Comparison of ENCODE assay signal across 19 cellular contexts in genomic region chr6:150755524-150755923, GRCh38.
DNase-seq lines count a peak whose midpoint lies in the region; ATAC-seq and TF ChIP-seq lines count a peak whose summit lies in the region.
"Had no signal": no experiment of that assay in that cellular context is flagged by ENCODE, and none has a peak within 500 bp of the region (broad histone marks: within the 10 kb centered on the region; RNA-seq: fewer than 3 reads in every experiment).

No MANE protein-coding gene starts in this region.

- 61 to 75% (median 72%) methylated on average over 10 of the region's 10 CpGs for WGBS in heart left ventricle, 4 donors
- no CpG with 5 or more reads among the region's 10 CpGs for WGBS in neuronal stem cell (ENCODE audit: extremely low coverage in 2 of 2, insufficient read length in 2 of 2, insufficient replicate concordance in 1 of 2), 2 donors
- 64 to 77% methylated on average over 10 of the region's 10 CpGs for WGBS in testis, 2 donors

- TF ChIP-seq CTCF in heart left ventricle (IDR thresholded peaks at IDR 0.05) (no peak), brain (conservative IDR thresholded peaks at IDR 0.05) (no peak), testis (IDR thresholded peaks at IDR 0.05) (no peak), PC-9 (conservative IDR thresholded peaks at IDR 0.05) (no peak)

- CTCF ChIA-PET in CD4-positive, alpha-beta memory T cell (lab: Charles Lee; ENCODE audit: partially characterized antibody), result no interaction called here
- CTCF ChIA-PET in PC-9 (lab: Charles Lee), result no interaction called here

- H2BK120ac ChIP-seq in neuronal stem cell (ENCODE audit: low read depth, low read length), result no peak overlapping the region

- no peak overlapping the region for H3K4me2 ChIP-seq in neuronal stem cell (ENCODE audit: insufficient read depth, low read length, poor library complexity, severe bottlenecking)
- no peak overlapping the region for H3K4me2 ChIP-seq in PC-9
- H3K4me2 ChIP-seq: GM23338 had no signal

- no peaks in the 10 kb centered on the region for H4K20me1 ChIP-seq in PC-9 (ENCODE audit: insufficient read depth)

- H3K79me2 ChIP-seq in PC-9 (ENCODE audit: low read depth), result no peaks in the 10 kb centered on the region

- H3K4me1 ChIP-seq in heart left ventricle (peaks cover 0 to 31% (median 4%) of the 10 kb centered on the region in 12 donors), neuronal stem cell (ENCODE audit: control insufficient read depth in 2 of 2, insufficient read depth in 1 of 2, low read depth in 1 of 2, low read length in 2 of 2) (peaks cover 24 to 32% of the 10 kb centered on the region in 2 donors), testis (peaks cover 19% of the 10 kb centered on the region), PC-9 (replicated peaks; ENCODE audit: insufficient read depth) (peaks cover 10% of the 10 kb centered on the region)
- H3K4me1 ChIP-seq in CD4-positive, alpha-beta memory T cell (ENCODE audit: insufficient read depth, low read length), result no peaks in the 10 kb centered on the region

- H3K18ac ChIP-seq in neuronal stem cell (ENCODE audit: low read length), result peak overlapping the region; percentile 82

- H2AFZ ChIP-seq in neuronal stem cell (ENCODE audit: low read length) (no peak overlapping the region), PC-9 (no peak overlapping the region)
- H2AFZ ChIP-seq: GM23338 had no signal

- H3K27me3 ChIP-seq in heart left ventricle (no peaks in the 10 kb centered on the region), neuronal stem cell (ENCODE audit: control insufficient read depth in 3 of 3, insufficient read depth in 3 of 3, low read depth in 1 of 3, low read length in 3 of 3) (no peaks in the 10 kb centered on the region), testis (no peaks in the 10 kb centered on the region), PC-9 (ENCODE audit: insufficient read depth, low read depth) (no peaks in the 10 kb centered on the region)
- no peaks in the 10 kb centered on the region for H3K27me3 ChIP-seq in CD4-positive, alpha-beta memory T cell (ENCODE audit: insufficient read depth, low read length)
- H3K27me3 ChIP-seq: Peyer's patch had no signal

- H3K36me3 ChIP-seq in heart left ventricle, result no peaks in the 10 kb centered on the region
- H3K36me3 ChIP-seq in neuronal stem cell (replicated peaks in 1 of 2; ENCODE audit: control insufficient read depth in 2 of 2, insufficient read depth in 2 of 2, low read length in 2 of 2), result peaks cover 0 to 5% of the 10 kb centered on the region in 2 donors
- no peaks in the 10 kb centered on the region for H3K36me3 ChIP-seq in testis (ENCODE audit: low read depth, missing control alignments)
- no peaks in the 10 kb centered on the region for H3K36me3 ChIP-seq in CD4-positive, alpha-beta memory T cell (ENCODE audit: insufficient read depth, low read length)
- H3K36me3 ChIP-seq in PC-9 (ENCODE audit: low read depth), result no peaks in the 10 kb centered on the region
- H3K36me3 ChIP-seq: Peyer's patch had no signal

- H2AK5ac ChIP-seq in neuronal stem cell (ENCODE audit: low read depth, low read length), result no peak overlapping the region

- H3K9me3 ChIP-seq in heart left ventricle (no peaks in the 10 kb centered on the region), neuronal stem cell (replicated peaks in 1 of 2; ENCODE audit: control insufficient read depth in 2 of 2, insufficient read depth in 1 of 2, low read depth in 1 of 2, low read length in 2 of 2) (no peaks in the 10 kb centered on the region), testis (no peaks in the 10 kb centered on the region), PC-9 (ENCODE audit: insufficient read depth, low read depth) (no peaks in the 10 kb centered on the region)
- no peaks in the 10 kb centered on the region for H3K9me3 ChIP-seq in CD4-positive, alpha-beta memory T cell (ENCODE audit: control insufficient read depth in 1 of 2, low read length in 2 of 2)
- H3K9me3 ChIP-seq: Peyer's patch had no signal

- no peak overlapping the region for H3K4ac ChIP-seq in neuronal stem cell (ENCODE audit: low read length)

- H2BK15ac ChIP-seq in neuronal stem cell (ENCODE audit: low read length), result no peak overlapping the region

- peaks cover 11% of the 10 kb centered on the region for H3K36me3 Mint-ChIP-seq in brain
- no peaks in the 10 kb centered on the region for H3K36me3 Mint-ChIP-seq in CD4-positive, alpha-beta memory T cell

- no peaks in the 10 kb centered on the region for H3K9me2 ChIP-seq in PC-9 (ENCODE audit: insufficient read depth)

- peaks cover 6% of the 10 kb centered on the region for H3K27me3 Mint-ChIP-seq in brain
- H3K27me3 Mint-ChIP-seq in CD4-positive, alpha-beta memory T cell, result no peaks in the 10 kb centered on the region
- H3K27me3 Mint-ChIP-seq: CD8-positive, alpha-beta memory T cell; IgD-negative memory B cell had no signal

- POLR2A ChIA-PET in CD4-positive, alpha-beta memory T cell (lab: Charles Lee; ENCODE audit: partially characterized antibody), result no interaction called here
- POLR2A ChIA-PET in PC-9 (lab: Charles Lee; ENCODE audit: unreplicated experiment), result no interaction called here

- no peak for DNase-seq in heart left ventricle
- no peak for DNase-seq in Right ventricle myocardium inferior (ENCODE audit: missing footprints)
- no peak for DNase-seq in neuronal stem cell (ENCODE audit: low spot score)
- DNase-seq in testis, result peak; percentile 50
- DNase-seq in CD4-positive, alpha-beta memory T cell, result no peak
- DNase-seq in PC-9, result no peak
- DNase-seq: AML-193; CD8-positive, alpha-beta memory T cell; DMS53; GDM1; HCEC 1CT; NCI-H1694 treated with DMSO at 0.1 percent for 48 hours; NCI-H2081 treated with DMSO at 0.1 percent for 48 hours; NCI-H2171 treated with DMSO at 0.1 percent for 48 hours; NCI-H524 treated with DMSO at 0.1 percent for 48 hours; Peyer's patch had no signal

- peak overlapping the region; percentile 46 to 90 (median 81) for H3K27ac Mint-ChIP-seq in brain
- H3K27ac Mint-ChIP-seq in CD4-positive, alpha-beta memory T cell, result no peak overlapping the region
- H3K27ac Mint-ChIP-seq: CD8-positive, alpha-beta memory T cell; GM23338 had no signal

- intact Hi-C loops in heart left ventricle (cut with DNase I) (no loop called here), Right ventricle myocardium inferior (cut with DNase I) (no loop called here), testis (cut with DNase I; ENCODE audit: low total_unique reads) (no loop called here), PC-9 (cut with micrococcal nuclease; ENCODE audit: unreplicated experiment) (no loop called here)
- intact Hi-C loops in CD4-positive, alpha-beta memory T cell (cut with micrococcal nuclease), result no loop called here

- no peaks in the 10 kb centered on the region for H3F3A ChIP-seq in PC-9 (ENCODE audit: insufficient read depth, low read depth)

- H3K14ac ChIP-seq in neuronal stem cell (ENCODE audit: low read length), result no peak overlapping the region

- peak in 1 of 4 donors; percentile 36 for ATAC-seq in heart left ventricle
- ATAC-seq in Right ventricle myocardium inferior, result no peak
- ATAC-seq: GM23338 had no signal

- no peak overlapping the region for H3K4me3 ChIP-seq in heart left ventricle
- no peak overlapping the region for H3K4me3 ChIP-seq in neuronal stem cell (ENCODE audit: low read length in 2 of 2)
- H3K4me3 ChIP-seq in testis, result no peak overlapping the region
- no peak overlapping the region for H3K4me3 ChIP-seq in CD4-positive, alpha-beta memory T cell (ENCODE audit: low read length in 2 of 2)
- H3K4me3 ChIP-seq in PC-9, result no peak overlapping the region
- H3K4me3 ChIP-seq: GM23338, Peyer's patch had no signal

- H4K8ac ChIP-seq in neuronal stem cell (ENCODE audit: low read depth, low read length), result no peak overlapping the region

- no peak for TF ChIP-seq POLR2A in heart left ventricle (IDR thresholded peaks at IDR 0.05)
- no peak for TF ChIP-seq POLR2A in testis (IDR thresholded peaks at IDR 0.05)

- H3K9ac ChIP-seq in neuronal stem cell (ENCODE audit: low read depth, low read length, poor library complexity), result no peak overlapping the region

- H3K79me1 ChIP-seq in neuronal stem cell (ENCODE audit: low read depth, low read length), result peaks cover 4% of the 10 kb centered on the region

- no peak overlapping the region for H4K91ac ChIP-seq in neuronal stem cell (ENCODE audit: low read depth, low read length, poor library complexity)

- H2BK5ac ChIP-seq in neuronal stem cell (ENCODE audit: low read length), result no peak overlapping the region

- peaks cover 0 to 4% (median 0%) of the 10 kb centered on the region in 5 experiments for H3K9me3 Mint-ChIP-seq in brain
- H3K9me3 Mint-ChIP-seq in CD4-positive, alpha-beta memory T cell, result no peaks in the 10 kb centered on the region
- H3K9me3 Mint-ChIP-seq: CD8-positive, alpha-beta memory T cell; GM23338 had no signal

- H3K27ac ChIP-seq in heart left ventricle (peak overlapping the region in 10 of 12 donors; percentile 29 to 80 (median 62)), neuronal stem cell (replicated peaks; ENCODE audit: low read length) (no peak overlapping the region), testis (peak overlapping the region; percentile 21 to 36), PC-9 (no peak overlapping the region)
- H3K27ac ChIP-seq in CD4-positive, alpha-beta memory T cell (ENCODE audit: low read depth, low read length), result no peak overlapping the region
- H3K27ac ChIP-seq: Peyer's patch had no signal

- peaks cover 71% of the 10 kb centered on the region for H3K4me1 Mint-ChIP-seq in brain
- no peaks in the 10 kb centered on the region for H3K4me1 Mint-ChIP-seq in CD4-positive, alpha-beta memory T cell
- H3K4me1 Mint-ChIP-seq: CD8-positive, alpha-beta memory T cell had no signal

- H2BK12ac ChIP-seq in neuronal stem cell (ENCODE audit: low read length), result no peak overlapping the region

- BruUV-seq in PC-9 (replicated peaks; lab: Mats Ljungman, UMichigan), result no TSS peak

- peak overlapping the region in 1 of 5 experiments; percentile 34 for H3K4me3 Mint-ChIP-seq in brain
- no peak overlapping the region for H3K4me3 Mint-ChIP-seq in CD4-positive, alpha-beta memory T cell
- H3K4me3 Mint-ChIP-seq: CD8-positive, alpha-beta memory T cell; GM23338 had no signal

- H3K23ac ChIP-seq in neuronal stem cell (ENCODE audit: low read depth, low read length, poor library complexity), result no peak overlapping the region

Comparison
In these comparisons a context has a peak if more than half of its experiments do, and no peak if none do; other contexts are left out.
1. H3K27ac ChIP-seq: peak in heart left ventricle (10 of 12) and testis (2 of 2); none in neuronal stem cell (single experiment), CD4-positive, alpha-beta memory T cell (single experiment) and PC-9 (single experiment).
2. H3K27ac Mint-ChIP-seq: peak in brain (5 of 5); none in CD4-positive, alpha-beta memory T cell (0 of 7).